ENCODE assay signal across 1 cellular context in genomic region chr10:127872011-127872741, GRCh38.
TF ChIP-seq lines count a peak whose summit lies in the region.

No MANE protein-coding gene starts in this region.

TF ChIP-seq in HepG2, 621 proteins besides CTCF, POLR2A, EP300 and RAD21 (continued from another document):
- TF ChIP-seq, protein P1, sequence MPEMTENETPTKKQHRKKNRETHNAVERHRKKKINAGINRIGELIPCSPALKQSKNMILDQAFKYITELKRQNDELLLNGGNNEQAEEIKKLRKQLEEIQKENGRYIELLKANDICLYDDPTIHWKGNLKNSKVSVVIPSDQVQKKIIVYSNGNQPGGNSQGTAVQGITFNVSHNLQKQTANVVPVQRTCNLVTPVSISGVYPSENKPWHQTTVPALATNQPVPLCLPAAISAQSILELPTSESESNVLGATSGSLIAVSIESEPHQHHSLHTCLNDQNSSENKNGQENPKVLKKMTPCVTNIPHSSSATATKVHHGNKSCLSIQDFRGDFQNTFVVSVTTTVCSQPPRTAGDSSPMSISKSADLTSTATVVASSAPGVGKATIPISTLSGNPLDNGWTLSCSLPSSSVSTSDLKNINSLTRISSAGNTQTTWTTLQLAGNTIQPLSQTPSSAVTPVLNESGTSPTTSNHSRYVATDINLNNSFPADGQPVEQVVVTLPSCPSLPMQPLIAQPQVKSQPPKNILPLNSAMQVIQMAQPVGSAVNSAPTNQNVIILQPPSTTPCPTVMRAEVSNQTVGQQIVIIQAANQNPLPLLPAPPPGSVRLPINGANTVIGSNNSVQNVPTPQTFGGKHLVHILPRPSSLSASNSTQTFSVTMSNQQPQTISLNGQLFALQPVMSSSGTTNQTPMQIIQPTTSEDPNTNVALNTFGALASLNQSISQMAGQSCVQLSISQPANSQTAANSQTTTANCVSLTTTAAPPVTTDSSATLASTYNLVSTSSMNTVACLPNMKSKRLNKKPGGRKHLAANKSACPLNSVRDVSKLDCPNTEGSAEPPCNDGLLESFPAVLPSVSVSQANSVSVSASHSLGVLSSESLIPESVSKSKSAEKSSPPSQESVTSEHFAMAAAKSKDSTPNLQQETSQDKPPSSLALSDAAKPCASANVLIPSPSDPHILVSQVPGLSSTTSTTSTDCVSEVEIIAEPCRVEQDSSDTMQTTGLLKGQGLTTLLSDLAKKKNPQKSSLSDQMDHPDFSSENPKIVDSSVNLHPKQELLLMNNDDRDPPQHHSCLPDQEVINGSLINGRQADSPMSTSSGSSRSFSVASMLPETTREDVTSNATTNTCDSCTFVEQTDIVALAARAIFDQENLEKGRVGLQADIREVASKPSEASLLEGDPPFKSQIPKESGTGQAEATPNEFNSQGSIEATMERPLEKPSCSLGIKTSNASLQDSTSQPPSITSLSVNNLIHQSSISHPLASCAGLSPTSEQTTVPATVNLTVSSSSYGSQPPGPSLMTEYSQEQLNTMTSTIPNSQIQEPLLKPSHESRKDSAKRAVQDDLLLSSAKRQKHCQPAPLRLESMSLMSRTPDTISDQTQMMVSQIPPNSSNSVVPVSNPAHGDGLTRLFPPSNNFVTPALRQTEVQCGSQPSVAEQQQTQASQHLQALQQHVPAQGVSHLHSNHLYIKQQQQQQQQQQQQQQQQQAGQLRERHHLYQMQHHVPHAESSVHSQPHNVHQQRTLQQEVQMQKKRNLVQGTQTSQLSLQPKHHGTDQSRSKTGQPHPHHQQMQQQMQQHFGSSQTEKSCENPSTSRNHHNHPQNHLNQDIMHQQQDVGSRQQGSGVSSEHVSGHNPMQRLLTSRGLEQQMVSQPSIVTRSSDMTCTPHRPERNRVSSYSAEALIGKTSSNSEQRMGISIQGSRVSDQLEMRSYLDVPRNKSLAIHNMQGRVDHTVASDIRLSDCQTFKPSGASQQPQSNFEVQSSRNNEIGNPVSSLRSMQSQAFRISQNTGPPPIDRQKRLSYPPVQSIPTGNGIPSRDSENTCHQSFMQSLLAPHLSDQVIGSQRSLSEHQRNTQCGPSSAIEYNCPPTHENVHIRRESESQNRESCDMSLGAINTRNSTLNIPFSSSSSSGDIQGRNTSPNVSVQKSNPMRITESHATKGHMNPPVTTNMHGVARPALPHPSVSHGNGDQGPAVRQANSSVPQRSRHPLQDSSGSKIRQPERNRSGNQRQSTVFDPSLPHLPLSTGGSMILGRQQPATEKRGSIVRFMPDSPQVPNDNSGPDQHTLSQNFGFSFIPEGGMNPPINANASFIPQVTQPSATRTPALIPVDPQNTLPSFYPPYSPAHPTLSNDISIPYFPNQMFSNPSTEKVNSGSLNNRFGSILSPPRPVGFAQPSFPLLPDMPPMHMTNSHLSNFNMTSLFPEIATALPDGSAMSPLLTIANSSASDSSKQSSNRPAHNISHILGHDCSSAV (CRISPR knock-in tag; IDR thresholded peaks at IDR 0.05; ENCODE audit: borderline replicate concordance), result no peak
- no peak for TF ChIP-seq ZNF10 (CRISPR knock-in tag; IDR thresholded peaks at IDR 0.05; ENCODE audit: borderline replicate concordance, low read depth)
- no peak for TF ChIP-seq KDM2A (CRISPR knock-in tag; IDR thresholded peaks at IDR 0.05; ENCODE audit: borderline replicate concordance, low read depth)
TF ChIP-seq in HepG2: peak in this region for 0.
